ENCODE assay signal across 9 cellular contexts in the genomic region with DNA sequence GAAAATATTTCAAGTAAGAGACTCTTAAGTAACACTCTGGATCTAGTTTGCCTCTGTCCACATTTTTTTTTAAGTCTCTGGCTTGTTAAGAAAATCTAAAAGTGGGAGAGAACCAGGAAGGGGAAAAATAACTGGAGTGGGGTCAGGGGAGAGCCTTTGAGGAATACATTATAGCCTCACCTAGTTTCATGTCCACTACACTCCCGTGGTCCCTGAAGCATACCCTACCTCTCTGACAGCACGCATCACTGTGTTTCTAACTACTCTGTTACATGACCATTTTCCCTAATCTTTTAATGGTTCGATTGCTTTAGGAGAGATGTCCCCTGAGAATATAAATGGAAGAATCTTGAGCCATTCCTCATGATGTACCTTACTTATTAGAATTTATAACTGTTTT.
"Had no signal": no experiment of that assay in that cellular context is flagged by ENCODE, and none has a peak within 500 bp of the region (broad histone marks: within the 10 kb centered on the region; RNA-seq: fewer than 3 reads in every experiment).

No MANE protein-coding gene starts in this region.

- H3K9ac ChIP-seq: GM23248 had no signal

- H3K4me1 Mint-ChIP-seq: IgD-negative memory B cell had no signal

- H3K4me3 Mint-ChIP-seq: HFFc6, IgD-negative memory B cell had no signal

- H2AFZ ChIP-seq: GM23248 had no signal

- H3K4me3 ChIP-seq: GM23248 had no signal

- H3K27ac Mint-ChIP-seq: HFFc6, IgD-negative memory B cell had no signal

- ATAC-seq: HepG2 had no signal

- H3K27ac ChIP-seq: GM23248, HL-60 had no signal

- DNase-seq: GM23248, GOT3, H7, HCEC 1CT, HFFc6, KBM-7 had no signal

- H3K27me3 Mint-ChIP-seq: IgD-negative memory B cell had no signal

- H3K36me3 Mint-ChIP-seq: IgD-negative memory B cell had no signal
